ENCODE assay signal across 25 cellular contexts in genomic region chr2:75675908-75676307, GRCh38.
"Had no signal": no experiment of that assay in that cellular context is flagged by ENCODE, and none has a peak within 500 bp of the region (broad histone marks: within the 10 kb centered on the region; RNA-seq: fewer than 3 reads in every experiment).

No MANE protein-coding gene starts in this region.

- H3K27ac ChIP-seq: esophagus muscularis mucosa, neural progenitor cell, parathyroid adenoma, right atrium auricular region, spleen, suprapubic skin, tibial nerve had no signal

- H3K9ac ChIP-seq: neural progenitor cell, parathyroid adenoma had no signal

- ATAC-seq: naive thymus-derived CD4-positive, alpha-beta T cell; T-helper 17 cell had no signal

- H3K9me3 ChIP-seq: esophagus muscularis mucosa, right atrium auricular region, spleen, suprapubic skin, tibial nerve had no signal

- H3K27me3 ChIP-seq: esophagus muscularis mucosa, neural progenitor cell, right atrium auricular region, spleen, suprapubic skin, tibial nerve had no signal

- FAIRE-seq: urothelium cell line had no signal

- DNase-seq: activated CD4-positive, alpha-beta memory T cell treated with anti-CD3 and anti-CD28 coated beads for 36 hours; activated CD4-positive, alpha-beta T cell treated with anti-CD3 and anti-CD28 coated beads, Interleukin-2, amount 10 ng/mL, durations not matched to agents 24 days and 14 days; activated CD4-positive, CD25-positive, alpha-beta regulatory T cell treated with anti-CD3 and anti-CD28 coated beads, Interleukin-2, amount 50 U/mL, for 72 hours; activated CD8-positive, alpha-beta memory T cell treated with anti-CD3 and anti-CD28 coated beads, Interleukin-2, amount 50 U/mL, for 4 hours; activated gamma-delta T cell; activated naive CD4-positive, alpha-beta T cell treated with anti-CD3 and anti-CD28 coated beads, Interleukin-2, amount 10 ng/mL, durations not matched to agents 7 days and 5 days; activated T-cell treated with anti-CD3 and anti-CD28 coated beads, Interleukin-2, amount 50 U/mL, for 1 hour; amygdala; central memory CD4-positive, alpha-beta T cell; endodermal cell; foreskin melanocyte; naive thymus-derived CD4-positive, alpha-beta T cell; occipital lobe; spleen; stimulated activated naive CD4-positive, alpha-beta T cell; SW 1271; T-helper 17 cell; T1000 had no signal

- H3K79me2 ChIP-seq: parathyroid adenoma had no signal

- H3K4me3 ChIP-seq: esophagus muscularis mucosa, neural progenitor cell, right atrium auricular region, spleen, suprapubic skin, tibial nerve had no signal

- H3K4me1 ChIP-seq: neural progenitor cell, right atrium auricular region had no signal

- H3K4me2 ChIP-seq: neural progenitor cell had no signal

- H2AFZ ChIP-seq: neural progenitor cell, parathyroid adenoma had no signal
